Comparison of ENCODE assay signal across 1 cellular context in genomic region chr3:15936347-15936746, GRCh38.
TF ChIP-seq lines count a peak whose summit lies in the region.

No MANE protein-coding gene starts in this region.

TF ChIP-seq in IMR-90, 13 proteins besides CTCF, POLR2A, EP300 and RAD21:
- no peak for TF ChIP-seq MAZ (IDR thresholded peaks at IDR 0.05; ENCODE audit: borderline replicate concordance, low read depth, low read length)
- TF ChIP-seq SMC3 (IDR thresholded peaks at IDR 0.05; ENCODE audit: low read depth, low read length), result no peak
- TF ChIP-seq MXI1 (IDR thresholded peaks at IDR 0.05; ENCODE audit: borderline replicate concordance, low read depth, low read length), result no peak
